Comparison of ENCODE assay signal across 19 cellular contexts in genomic region chr9:69411931-69412740, GRCh38.
DNase-seq lines count a peak whose midpoint lies in the region; ATAC-seq and TF ChIP-seq lines count a peak whose summit lies in the region.
"Had no signal": no experiment of that assay in that cellular context is flagged by ENCODE, and none has a peak within 500 bp of the region (broad histone marks: within the 10 kb centered on the region; RNA-seq: fewer than 3 reads in every experiment).

No MANE protein-coding gene starts in this region.

- H3K4me1 ChIP-seq in breast epithelium (no peaks in the 10 kb centered on the region), psoas muscle (peaks cover 7% of the 10 kb centered on the region), adrenal gland (replicated peaks in 1 of 2) (no peaks in the 10 kb centered on the region)
- H3K4me1 ChIP-seq: SJCRH30 had no signal

- POLR2A ChIA-PET in MCF 10A (lab: Yijun Ruan, JAX): no interaction called here

- ATAC-seq in left cardiac atrium (peak; percentile 9 to 14), psoas muscle (peak in 2 of 4 donors; percentile 18 to 23)

- peaks cover 10% of the 10 kb centered on the region for H3K27me3 Mint-ChIP-seq in MCF 10A (ENCODE audit: insufficient read depth, unreplicated experiment)

- CTCF ChIA-PET in MCF 10A (lab: Yijun Ruan, JAX): interaction anchor here (1.3 to 1.6 kb wide), 2 partner anchors 10 to 507 kb away, joined by 4 to 16 read pairs; no protein-coding TSS in a partner anchor

- H3K27me3 ChIP-seq in breast epithelium (no peaks in the 10 kb centered on the region), psoas muscle (ENCODE audit: insufficient read depth in 3 of 3, low read length in 2 of 3) (no peaks in the 10 kb centered on the region), adrenal gland (no peaks in the 10 kb centered on the region)
- H3K27me3 ChIP-seq: SJCRH30 had no signal

- TF ChIP-seq POLR2A in breast epithelium (IDR thresholded peaks at IDR 0.05) (no peak), adrenal gland (IDR thresholded peaks at IDR 0.05) (no peak)

- BruUV-seq in MCF 10A (replicated peaks; lab: Mats Ljungman, UMichigan): no TSS peak

- no peaks in the 10 kb centered on the region for H3K36me3 Mint-ChIP-seq in MCF 10A (ENCODE audit: insufficient read depth, unreplicated experiment)
- H3K36me3 Mint-ChIP-seq: activated naive CD8-positive, alpha-beta T cell; CD8-positive, alpha-beta memory T cell; stimulated activated naive B cell treated with anti-CD40 and anti-IgM and Interleukin-4, amounts not matched to agents 10 μg/mL and 1 μg/mL and 100 μg/mL, for 72 hours had no signal

- no peaks in the 10 kb centered on the region for H3K9me3 Mint-ChIP-seq in MCF 10A (ENCODE audit: unreplicated experiment)
- H3K9me3 Mint-ChIP-seq: activated CD4-positive, alpha-beta T cell treated with anti-CD3 and anti-CD28 coated beads, Interleukin-2, amount 10 ng/mL, durations not matched to agents 7 days and 5 days; CD8-positive, alpha-beta memory T cell; nephron; stimulated activated naive B cell treated with anti-CD40 and anti-IgM and Interleukin-4, amounts not matched to agents 10 μg/mL and 1 μg/mL and 100 μg/mL, for 72 hours; T-helper 1 cell treated with Interleukin-12 subunit alpha and Interleukin-12 subunit beta and Interleukin-4 antibody, amounts not matched to agents 30 μg/mL and 1 μg/mL, for 36 hours had no signal

- H3K9me3 ChIP-seq in breast epithelium: no peaks in the 10 kb centered on the region
- H3K9me3 ChIP-seq in psoas muscle: no peaks in the 10 kb centered on the region
- no peaks in the 10 kb centered on the region for H3K9me3 ChIP-seq in adrenal gland (replicated peaks in 1 of 3)
- H3K9me3 ChIP-seq: SJCRH30 had no signal

- H3K4me3 ChIP-seq in breast epithelium (no peak overlapping the region), psoas muscle (peak overlapping the region; percentile 59), adrenal gland (no peak overlapping the region)
- H3K4me3 ChIP-seq: SJCRH30 had no signal

- no peak overlapping the region for H3K4me3 Mint-ChIP-seq in MCF 10A (ENCODE audit: unreplicated experiment)
- H3K4me3 Mint-ChIP-seq: activated CD4-positive, alpha-beta T cell treated with anti-CD3 and anti-CD28 coated beads, Interleukin-2, amount 10 ng/mL, durations not matched to agents 7 days and 5 days; activated naive CD8-positive, alpha-beta T cell; CD8-positive, alpha-beta memory T cell; stimulated activated naive B cell treated with anti-CD40 and anti-IgM and Interleukin-4, amounts not matched to agents 10 μg/mL and 1 μg/mL and 100 μg/mL, for 72 hours; T-helper 1 cell treated with Interleukin-12 subunit alpha and Interleukin-12 subunit beta and Interleukin-4 antibody, amounts not matched to agents 30 μg/mL and 1 μg/mL, for 36 hours had no signal

- H3K27ac ChIP-seq in breast epithelium: peak overlapping the region; percentile 2 to 5
- no peak overlapping the region for H3K27ac ChIP-seq in psoas muscle
- no peak overlapping the region for H3K27ac ChIP-seq in adrenal gland
- H3K27ac ChIP-seq: coronary artery, SJCRH30 had no signal

- intact Hi-C loops in breast epithelium (cut with DNase I; ENCODE audit: low total_unique reads): no loop called here
- intact Hi-C loops in MCF 10A (cut with micrococcal nuclease): no loop called here
- intact Hi-C loops in left cardiac atrium (cut with DNase I): no loop called here
- intact Hi-C loops in psoas muscle (cut with DNase I): no loop called here
- intact Hi-C loops in adrenal gland (cut with DNase I): no loop called here

- H3K36me3 ChIP-seq in breast epithelium: no peaks in the 10 kb centered on the region
- H3K36me3 ChIP-seq in psoas muscle (ENCODE audit: insufficient read depth in 1 of 2, low read depth in 1 of 2): no peaks in the 10 kb centered on the region
- no peaks in the 10 kb centered on the region for H3K36me3 ChIP-seq in adrenal gland (replicated peaks in 1 of 2)
- H3K36me3 ChIP-seq: SJCRH30 had no signal

- WGBS in psoas muscle, 3 donors: 68 to 74% (median 68%) methylated on average over 52 of the region's 52 CpGs
- WGBS in adrenal gland, 4 donors: 64 to 74% (median 66%) methylated on average over 22 to 52 of the region's 52 CpGs

- H3K4me1 Mint-ChIP-seq in MCF 10A (ENCODE audit: insufficient read depth, unreplicated experiment): no peaks in the 10 kb centered on the region
- H3K4me1 Mint-ChIP-seq: activated CD4-positive, alpha-beta T cell treated with anti-CD3 and anti-CD28 coated beads, Interleukin-2, amount 10 ng/mL, durations not matched to agents 7 days and 5 days; CD8-positive, alpha-beta memory T cell; nephron had no signal

- TF ChIP-seq CTCF in breast epithelium (IDR thresholded peaks at IDR 0.05) (no peak), MCF 10A (IDR thresholded peaks at IDR 0.05; ENCODE audit: unreplicated experiment) (no peak), psoas muscle (IDR thresholded peaks at IDR 0.05) (no peak), adrenal gland (IDR thresholded peaks at IDR 0.05) (no peak)

- DNase-seq in breast epithelium (ENCODE audit: low spot score in 2 of 2) (no peak), MCF 10A (ENCODE audit: unreplicated experiment) (no peak), left cardiac atrium (no peak), psoas muscle (no peak), adrenal gland (no peak), NCI-H2171 treated with DMSO at 0.1 percent for 48 hours (lab: John Stamatoyannopoulos, UW) (no peak), KG1 (lab: John Stamatoyannopoulos, UW) (no peak), NCI-H1930 (lab: John Stamatoyannopoulos, UW) (no peak)
- DNase-seq: activated CD4-positive, alpha-beta T cell treated with anti-CD3 and anti-CD28 coated beads, Interleukin-2, amount 10 ng/mL, durations not matched to agents 7 days and 5 days; CD8-positive, alpha-beta memory T cell; DMS153; NK-92 treated with Interleukin-12 subunit alpha and Interleukin-12 subunit beta, amount 100 ng/mL, for 24 hours; stimulated activated CD4-positive, alpha-beta T cell treated with anti-CD3 and anti-CD28 coated beads, Interleukin-2, amount 100 ng/mL, for 48 hours; stimulated activated naive B cell treated with anti-CD40 and anti-IgM and Interleukin-4, amounts not matched to agents 10 μg/mL and 1 μg/mL and 100 μg/mL, for 72 hours had no signal

- H3K27ac Mint-ChIP-seq in MCF 10A (ENCODE audit: low read depth, unreplicated experiment): no peak overlapping the region
- H3K27ac Mint-ChIP-seq: activated CD4-positive, alpha-beta T cell treated with anti-CD3 and anti-CD28 coated beads, Interleukin-2, amount 10 ng/mL, durations not matched to agents 7 days and 5 days; activated naive CD8-positive, alpha-beta T cell; CD8-positive, alpha-beta memory T cell; nephron; stimulated activated naive B cell treated with anti-CD40 and anti-IgM and Interleukin-4, amounts not matched to agents 10 μg/mL and 1 μg/mL and 100 μg/mL, for 72 hours; T-helper 1 cell treated with Interleukin-12 subunit alpha and Interleukin-12 subunit beta and Interleukin-4 antibody, amounts not matched to agents 30 μg/mL and 1 μg/mL, for 36 hours had no signal

Comparison
In these comparisons a context has a peak if more than half of its experiments do, and no peak if none do; other contexts are left out.
1. H3K27ac ChIP-seq: peak in breast epithelium (2 of 2); none in psoas muscle (single experiment) and adrenal gland (0 of 5).